In the genomic region with DNA sequence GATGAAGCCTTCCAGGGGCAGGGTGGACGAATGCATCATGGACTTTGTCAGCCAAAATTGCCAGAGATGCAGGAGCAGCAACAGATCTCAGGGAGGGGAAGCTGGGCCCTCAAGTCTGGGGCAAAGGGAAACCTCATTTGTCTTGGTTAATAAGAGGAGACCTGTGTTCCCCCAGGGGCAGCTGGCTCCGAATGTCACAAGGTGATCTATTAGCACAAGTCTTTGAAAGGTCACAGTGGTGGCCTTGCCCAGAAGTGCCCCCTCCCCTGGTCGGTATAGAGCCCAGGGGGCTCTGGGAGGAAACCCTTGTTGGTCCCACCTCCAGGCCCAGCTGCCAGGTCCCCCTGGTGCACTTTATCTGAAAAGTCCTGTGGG, we compare ENCODE assay signal across 21 cellular contexts. TPM values are rescaled to one million over a fixed set of nuclear protein-coding genes. Genes with fewer than 3 reads are reported as not detected.
DNase-seq lines count a peak whose midpoint lies in the region; ATAC-seq, FAIRE-seq and TF ChIP-seq lines count a peak whose summit lies in the region.
"Had no signal": no experiment of that assay in that cellular context is flagged by ENCODE, and none has a peak within 500 bp of the region (broad histone marks: within the 10 kb centered on the region; RNA-seq: fewer than 3 reads in every experiment).

No MANE protein-coding gene starts in this region.

- POLR2A ChIA-PET in activated CD4-positive, alpha-beta memory T cell treated with anti-CD3 and anti-CD28 coated beads, Interleukin-2, amount 10 ng/mL, durations not matched to agents 7 days and 5 days (lab: Charles Lee), result no interaction called here

- CTCF ChIA-PET in activated CD4-positive, alpha-beta memory T cell treated with anti-CD3 and anti-CD28 coated beads, Interleukin-2, amount 10 ng/mL, durations not matched to agents 7 days and 5 days (lab: Charles Lee), result no interaction called here

- H3K27me3 Mint-ChIP-seq in CD14-positive monocyte (ENCODE audit: low read depth in 3 of 3) (peaks cover 0 to 2% (median 0%) of the 10 kb centered on the region in 3 donors), HFFc6 (ENCODE audit: insufficient read depth) (no peaks in the 10 kb centered on the region; the same call in 1 of the 2 replicates)
- peaks cover 2% of the 10 kb centered on the region for H3K27me3 Mint-ChIP-seq in activated CD4-positive, alpha-beta memory T cell treated with anti-CD3 and anti-CD28 coated beads, Interleukin-2, amount 10 ng/mL, durations not matched to agents 7 days and 5 days

- peaks cover 0 to 8% of the 10 kb centered on the region in 2 donors for H3K36me3 Mint-ChIP-seq in CD14-positive monocyte
- H3K36me3 Mint-ChIP-seq in HFFc6 (ENCODE audit: low read depth), result peaks cover 22% of the 10 kb centered on the region
- H3K36me3 Mint-ChIP-seq in activated CD4-positive, alpha-beta memory T cell treated with anti-CD3 and anti-CD28 coated beads, Interleukin-2, amount 10 ng/mL, durations not matched to agents 7 days and 5 days (ENCODE audit: low read depth), result no peaks in the 10 kb centered on the region

- no peaks in the 10 kb centered on the region for H4K20me1 ChIP-seq in KMS-11 (ENCODE audit: insufficient read depth)

- H3K27me3 ChIP-seq in KMS-11 (ENCODE audit: insufficient read depth, low read depth) (no peaks in the 10 kb centered on the region), dorsolateral prefrontal cortex (no peaks in the 10 kb centered on the region)

- H3K9ac ChIP-seq in KMS-11, result no peak overlapping the region

- no peaks in the 10 kb centered on the region for H3K79me2 ChIP-seq in KMS-11 (ENCODE audit: insufficient read depth, low read depth)

- H3K4me2 ChIP-seq in KMS-11, result peak overlapping the region; percentile 74; the same call in 1 of the 2 replicates

- ATAC-seq in sciatic nerve, result no peak
- ATAC-seq: HepG2, K562, Panc1 had no signal

- peaks cover 0 to 1% (median 0%) of the 10 kb centered on the region in 7 donors for H3K9me3 Mint-ChIP-seq in CD14-positive monocyte
- H3K9me3 Mint-ChIP-seq in HFFc6, result no peaks in the 10 kb centered on the region
- H3K9me3 Mint-ChIP-seq in activated CD4-positive, alpha-beta memory T cell treated with anti-CD3 and anti-CD28 coated beads, Interleukin-2, amount 10 ng/mL, durations not matched to agents 7 days and 5 days, result no peaks in the 10 kb centered on the region
- H3K9me3 Mint-ChIP-seq: CD4-positive, alpha-beta T cell had no signal

- TF ChIP-seq CTCF in CD14-positive monocyte (IDR thresholded peaks at IDR 0.05), result no peak
- no peak for TF ChIP-seq CTCF in KMS-11 (conservative IDR thresholded peaks at IDR 0.05; ENCODE audit: low read depth, low read length)
- no peak for TF ChIP-seq CTCF in dorsolateral prefrontal cortex (IDR thresholded peaks at IDR 0.05 in 54 of 56, conservative IDR thresholded peaks at IDR 0.05 in 2 of 56; ENCODE audit: low read depth in 1 of 56, partially characterized antibody in 56 of 56)
- TF ChIP-seq CTCF in HFFc6 (IDR thresholded peaks at IDR 0.05), result no peak

- no peak overlapping the region for H3K27ac ChIP-seq in KMS-11
- peak overlapping the region in 37 of 59 donors; percentile 1 to 87 (median 50) for H3K27ac ChIP-seq in dorsolateral prefrontal cortex

- DNase-seq in CD14-positive monocyte (ENCODE audit: low spot score), result peak; percentile 13
- DNase-seq in dorsolateral prefrontal cortex, result peak in 2 of 10 donors; percentile 24 to 31
- peak; percentile 56 for DNase-seq in sciatic nerve (ENCODE audit: low spot score)
- DNase-seq in GM12892 (ENCODE audit: insufficient read length), result no peak
- no peak for DNase-seq in HFFc6
- DNase-seq in activated CD4-positive, alpha-beta memory T cell treated with anti-CD3 and anti-CD28 coated beads, Interleukin-2, amount 10 ng/mL, durations not matched to agents 7 days and 5 days, result no peak
- DNase-seq: CD4-positive, alpha-beta T cell; COR-L47; DMS79; H7; NCI-H1105; NCI-H146; NCI-H2029; NCI-H2227 treated with DMSO at 0.1 percent for 48 hours; NCI-H524; NCI-H774; NK-92 treated with Interleukin-12 subunit alpha and Interleukin-12 subunit beta, amount 100 ng/mL, for 24 hours had no signal

- peaks cover 34% of the 10 kb centered on the region for H3K4me1 ChIP-seq in KMS-11 (ENCODE audit: low read depth, poor library complexity, severe bottlenecking)

- peak overlapping the region in 1 of 7 donors; percentile 10 for H3K27ac Mint-ChIP-seq in CD14-positive monocyte
- no peak overlapping the region for H3K27ac Mint-ChIP-seq in HFFc6
- no peak overlapping the region for H3K27ac Mint-ChIP-seq in activated CD4-positive, alpha-beta memory T cell treated with anti-CD3 and anti-CD28 coated beads, Interleukin-2, amount 10 ng/mL, durations not matched to agents 7 days and 5 days
- H3K27ac Mint-ChIP-seq: CD4-positive, alpha-beta T cell had no signal

- no peak overlapping the region for H2AFZ ChIP-seq in KMS-11 (ENCODE audit: low read depth)

- H3K4me3 ChIP-seq in KMS-11 (IDR thresholded peaks at IDR 0.05; ENCODE audit: insufficient read depth, low read depth, low read length) (no peak overlapping the region), dorsolateral prefrontal cortex (no peak overlapping the region)
- H3K4me3 ChIP-seq: K562 had no signal

- H3K4me3 Mint-ChIP-seq in CD14-positive monocyte, result no peak overlapping the region
- H3K4me3 Mint-ChIP-seq in HFFc6, result no peak overlapping the region
- H3K4me3 Mint-ChIP-seq in activated CD4-positive, alpha-beta memory T cell treated with anti-CD3 and anti-CD28 coated beads, Interleukin-2, amount 10 ng/mL, durations not matched to agents 7 days and 5 days, result no peak overlapping the region
- H3K4me3 Mint-ChIP-seq: CD4-positive, alpha-beta T cell had no signal

- H3K36me3 ChIP-seq in KMS-11 (ENCODE audit: insufficient read depth), result no peaks in the 10 kb centered on the region

- no peak for FAIRE-seq in GM12892 (lab: Jason Lieb, UNC)
- FAIRE-seq: HepG2, K562 had no signal

- peaks cover 12% of the 10 kb centered on the region for H3K4me1 Mint-ChIP-seq in CD14-positive monocyte
- peaks cover 13% of the 10 kb centered on the region; the same call in 1 of the 2 replicates for H3K4me1 Mint-ChIP-seq in HFFc6 (ENCODE audit: low read depth)
- no peaks in the 10 kb centered on the region for H3K4me1 Mint-ChIP-seq in activated CD4-positive, alpha-beta memory T cell treated with anti-CD3 and anti-CD28 coated beads, Interleukin-2, amount 10 ng/mL, durations not matched to agents 7 days and 5 days

- intact Hi-C loops in CD14-positive monocyte (cut with micrococcal nuclease), result no loop called here
- intact Hi-C loops in dorsolateral prefrontal cortex (cut with DNase I), result no loop called here
- intact Hi-C loops in sciatic nerve (cut with DNase I), result no loop called here

- no peak for TF ChIP-seq POLR2A in GM12892 (IDR thresholded peaks at IDR 0.05; ENCODE audit: low read depth, low read length)

RNA-seq across cellular contexts. Expression of a gene that starts 46.2 kb away (rescaled TPM):
- 100 to 1,000 TPM; 107 to 118 TPM for polyA plus RNA-seq in CD14-positive monocyte
- total RNA-seq in dorsolateral prefrontal cortex (100 to 1,000 TPM in 24 of 120 experiments, 10 to 100 TPM in 96; 63.6 to 129 (median 87.7) TPM), sciatic nerve (98.8 TPM)
- polyA plus RNA-seq in GM12892 (2012; ENCODE audit: missing spikeins), result 8.1 TPM
- 10 to 100 TPM in 4 of 6 experiments, 1 to 10 TPM in 2; 9.5 to 14.0 (median 11.5) TPM for total RNA-seq in HFFc6 (2021; fragmentation: NEBNext Ultra II Directional; extraction: Animal tissue kit (Norgen Biotek cat#: 25700))
- total RNA-seq in activated CD4-positive, alpha-beta memory T cell treated with anti-CD3 and anti-CD28 coated beads, Interleukin-2, amount 10 ng/mL, durations not matched to agents 7 days and 5 days, result 10 to 100 TPM; 34.3 to 38.8 TPM

Comparison
In these comparisons a context has a peak if more than half of its experiments do, and no peak if none do; other contexts are left out.
1. DNase-seq: peak in CD14-positive monocyte (single experiment) and sciatic nerve (single experiment); none in GM12892 (single experiment), HFFc6 (single experiment) and activated CD4-positive, alpha-beta memory T cell treated with anti-CD3 and anti-CD28 coated beads, Interleukin-2, amount 10 ng/mL, durations not matched to agents 7 days and 5 days (single experiment).